In the genomic region with DNA sequence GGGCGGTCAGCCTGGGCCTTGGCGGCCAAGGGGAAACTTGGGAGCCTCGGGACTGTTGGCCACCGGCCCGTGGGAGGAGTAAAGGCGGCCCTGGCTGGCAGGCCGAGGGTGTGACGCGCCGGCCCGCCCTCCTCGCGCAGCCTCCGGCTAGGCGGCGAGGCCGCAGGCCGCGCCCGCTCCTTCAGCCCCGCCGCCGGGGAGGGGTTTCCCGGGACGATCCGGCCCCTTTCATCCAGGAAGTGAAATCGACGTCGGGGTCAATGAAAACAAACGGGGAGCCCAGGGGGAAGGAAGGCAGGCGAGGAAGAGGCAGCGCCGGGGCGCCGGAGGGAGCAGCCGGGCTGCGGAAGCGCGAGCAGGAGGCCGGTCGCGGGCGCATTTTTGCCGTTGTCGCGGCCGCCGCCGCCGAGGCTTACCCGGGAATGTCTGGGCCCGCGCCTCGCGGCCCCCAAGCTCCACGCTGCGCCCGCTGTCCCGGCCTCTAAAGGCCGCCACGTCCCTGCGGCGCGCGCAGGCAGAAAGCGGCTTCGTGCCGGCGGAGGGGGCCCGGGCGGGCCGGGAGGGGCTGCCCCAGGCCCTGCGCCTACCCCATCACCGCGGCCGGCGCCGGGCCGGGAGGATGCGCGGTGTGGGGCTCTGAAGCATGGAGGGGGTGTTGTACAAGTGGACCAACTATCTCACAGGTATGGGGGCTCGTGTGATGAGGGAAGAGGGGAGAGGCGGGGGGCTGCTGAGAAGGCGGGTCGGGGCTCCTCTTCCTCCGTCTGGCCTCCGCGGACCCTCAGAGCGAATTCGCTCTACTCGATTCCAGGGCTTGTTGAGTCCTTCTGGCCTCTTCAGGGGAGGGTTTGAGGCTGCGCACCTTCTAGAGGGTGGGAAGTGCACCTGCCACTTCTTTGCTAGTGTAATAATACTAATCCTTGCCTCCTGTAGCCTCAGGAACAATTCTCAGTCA, we compare ENCODE assay signal across 8 cellular contexts. TPM values are rescaled to one million over a fixed set of nuclear protein-coding genes. Genes with fewer than 3 reads are reported as not detected.
DNase-seq lines count a peak whose midpoint lies in the region; ATAC-seq and TF ChIP-seq lines count a peak whose summit lies in the region.

TSS of gene PLEKHA3 (plus strand) at position 231 of the 955 bp plus-strand sequence. CDS start at position 644, 413 bp downstream.

- WGBS in testis, 2 donors, result 1% methylated on average over 22 to 77 of the region's 92 CpGs

- H3K36me3 Mint-ChIP-seq in HFFc6 (ENCODE audit: low read depth), result peaks cover 13% of the 10 kb centered on the region
- peaks cover 1% of the 10 kb centered on the region for H3K36me3 Mint-ChIP-seq in activated naive CD4-positive, alpha-beta T cell treated with anti-CD3 and anti-CD28 coated beads, Interleukin-2, amount 50 U/mL, for 24 hours

- H3K36me3 ChIP-seq in testis (ENCODE audit: low read depth, missing control alignments), result no peaks in the 10 kb centered on the region

- intact Hi-C loops in testis (cut with DNase I; ENCODE audit: low total_unique reads), result no loop called here

- DNase-seq in HFFc6 (peak; percentile 93), NAMALWA (ENCODE audit: low spot score) (peak; percentile 77), glomerular endothelial cell (ENCODE audit: extremely low read depth, low read depth, low spot score) (peak; percentile 41), omental fat pad (ENCODE audit: low spot score) (no peak), testis (peak; percentile 97)

- no peaks in the 10 kb centered on the region for H3K9me3 ChIP-seq in testis

- peaks cover 67% of the 10 kb centered on the region for H3K4me1 Mint-ChIP-seq in HFFc6 (ENCODE audit: low read depth)
- H3K4me1 Mint-ChIP-seq in activated naive CD4-positive, alpha-beta T cell treated with anti-CD3 and anti-CD28 coated beads, Interleukin-2, amount 50 U/mL, for 24 hours, result peaks cover 47% of the 10 kb centered on the region

- H3K27me3 Mint-ChIP-seq in HFFc6 (ENCODE audit: insufficient read depth), result peaks cover 1% of the 10 kb centered on the region; the same call in 1 of the 2 replicates
- H3K27me3 Mint-ChIP-seq in activated naive CD4-positive, alpha-beta T cell treated with anti-CD3 and anti-CD28 coated beads, Interleukin-2, amount 50 U/mL, for 24 hours, result no peaks in the 10 kb centered on the region

- H3K4me3 ChIP-seq in GM08714 (ENCODE audit: low read length), result peak within 1 kb of the TSS; percentile 72
- peak within 1 kb of the TSS; percentile 77 to 80 for H3K4me3 ChIP-seq in testis

- peak within 1 kb of the TSS; percentile 96 to 97 for H3K27ac ChIP-seq in testis

- TF ChIP-seq CTCF in HFFc6 (IDR thresholded peaks at IDR 0.05), result no peak
- TF ChIP-seq CTCF in omental fat pad (IDR thresholded peaks at IDR 0.05), result no peak
- TF ChIP-seq CTCF in testis (IDR thresholded peaks at IDR 0.05), result no peak

- no peaks in the 10 kb centered on the region for H3K27me3 ChIP-seq in testis

- no peaks in the 10 kb centered on the region for H3K9me3 Mint-ChIP-seq in HFFc6
- no peaks in the 10 kb centered on the region for H3K9me3 Mint-ChIP-seq in activated naive CD4-positive, alpha-beta T cell treated with anti-CD3 and anti-CD28 coated beads, Interleukin-2, amount 50 U/mL, for 24 hours

- H3K27ac Mint-ChIP-seq in HFFc6, result peak within 1 kb of the TSS; percentile 99
- peak within 1 kb of the TSS; percentile 96 for H3K27ac Mint-ChIP-seq in activated naive CD4-positive, alpha-beta T cell treated with anti-CD3 and anti-CD28 coated beads, Interleukin-2, amount 50 U/mL, for 24 hours

- H3K4me3 Mint-ChIP-seq in HFFc6, result peak within 1 kb of the TSS; percentile 97
- peak within 1 kb of the TSS; percentile 99 for H3K4me3 Mint-ChIP-seq in activated naive CD4-positive, alpha-beta T cell treated with anti-CD3 and anti-CD28 coated beads, Interleukin-2, amount 50 U/mL, for 24 hours

- ATAC-seq in SK-N-SH treated with all-trans-retinoic acid at 6 μM for 48 hours (peak; percentile 92), omental fat pad (ENCODE audit: low FRiP score) (peak; percentile 96)

- peaks cover 24% of the 10 kb centered on the region for H3K4me1 ChIP-seq in testis

- TF ChIP-seq POLR2A in testis (IDR thresholded peaks at IDR 0.05), result no peak

TF ChIP-seq in SK-N-SH treated with all-trans-retinoic acid at 6 μM for 48 hours, 23 proteins besides CTCF, POLR2A, EP300 and RAD21:
- TF ChIP-seq ZNF70 (CRISPR knock-in tag; IDR thresholded peaks at IDR 0.05), result no peak
- no peak for TF ChIP-seq ZFP3 (CRISPR knock-in tag; IDR thresholded peaks at IDR 0.05)
- no peak for TF ChIP-seq ISL1 (CRISPR knock-in tag; IDR thresholded peaks at IDR 0.05)
- TF ChIP-seq GLIS3 (CRISPR knock-in tag; IDR thresholded peaks at IDR 0.05), result no peak
- TF ChIP-seq PPARA (CRISPR knock-in tag; IDR thresholded peaks at IDR 0.05; ENCODE audit: borderline replicate concordance), result no peak
TF ChIP-seq in SK-N-SH treated with all-trans-retinoic acid at 6 μM for 48 hours: peak in this region for 0.

RNA-seq across cellular contexts. Expression of gene PLEKHA3, which starts in this region (rescaled TPM):
- total RNA-seq in HFFc6 (2021; fragmentation: NEBNext Ultra II Directional; extraction: Animal tissue kit (Norgen Biotek cat#: 25700)), result 10 to 100 TPM; 31.4 to 36.6 (median 33.3) TPM
- total RNA-seq in glomerular endothelial cell (4.5 and 8.4 TPM in 2 replicates), omental fat pad (10 to 100 TPM in 3 of 4 donors, 1 to 10 TPM in 1; 9.4 to 13.2 (median 11.2) TPM), testis (10 to 100 TPM; 17.8 to 22.8 TPM)
- 58.7 TPM for polyA plus RNA-seq in testis (ENCODE audit: insufficient read depth, low read depth, low replicate concordance)
